In the genomic region with DNA sequence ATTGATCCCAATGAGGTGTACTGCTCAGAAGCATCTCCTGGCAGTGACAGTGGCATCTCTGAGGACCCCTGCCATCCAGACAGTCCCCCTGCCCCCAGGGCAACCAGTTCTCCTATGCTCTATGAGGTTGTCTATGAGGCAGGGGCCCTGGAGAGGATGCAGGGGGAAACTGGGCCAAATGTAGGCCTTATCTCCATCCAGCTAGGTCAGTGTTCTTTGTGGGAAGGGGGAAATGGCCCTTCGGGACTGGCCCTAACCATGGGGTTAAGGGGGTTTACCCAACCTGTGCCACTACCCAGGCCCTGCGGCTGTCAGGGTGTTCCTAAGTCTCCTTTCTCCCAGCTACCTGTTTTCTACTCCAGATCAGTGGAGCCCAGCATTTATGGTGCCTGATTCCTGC, we compare ENCODE assay signal across 1 cellular context.
TF ChIP-seq lines count a peak whose summit lies in the region.

No MANE protein-coding gene starts in this region.

TF ChIP-seq in neural cell, 6 proteins besides CTCF, POLR2A, EP300 and RAD21:
- TF ChIP-seq, protein P1, sequence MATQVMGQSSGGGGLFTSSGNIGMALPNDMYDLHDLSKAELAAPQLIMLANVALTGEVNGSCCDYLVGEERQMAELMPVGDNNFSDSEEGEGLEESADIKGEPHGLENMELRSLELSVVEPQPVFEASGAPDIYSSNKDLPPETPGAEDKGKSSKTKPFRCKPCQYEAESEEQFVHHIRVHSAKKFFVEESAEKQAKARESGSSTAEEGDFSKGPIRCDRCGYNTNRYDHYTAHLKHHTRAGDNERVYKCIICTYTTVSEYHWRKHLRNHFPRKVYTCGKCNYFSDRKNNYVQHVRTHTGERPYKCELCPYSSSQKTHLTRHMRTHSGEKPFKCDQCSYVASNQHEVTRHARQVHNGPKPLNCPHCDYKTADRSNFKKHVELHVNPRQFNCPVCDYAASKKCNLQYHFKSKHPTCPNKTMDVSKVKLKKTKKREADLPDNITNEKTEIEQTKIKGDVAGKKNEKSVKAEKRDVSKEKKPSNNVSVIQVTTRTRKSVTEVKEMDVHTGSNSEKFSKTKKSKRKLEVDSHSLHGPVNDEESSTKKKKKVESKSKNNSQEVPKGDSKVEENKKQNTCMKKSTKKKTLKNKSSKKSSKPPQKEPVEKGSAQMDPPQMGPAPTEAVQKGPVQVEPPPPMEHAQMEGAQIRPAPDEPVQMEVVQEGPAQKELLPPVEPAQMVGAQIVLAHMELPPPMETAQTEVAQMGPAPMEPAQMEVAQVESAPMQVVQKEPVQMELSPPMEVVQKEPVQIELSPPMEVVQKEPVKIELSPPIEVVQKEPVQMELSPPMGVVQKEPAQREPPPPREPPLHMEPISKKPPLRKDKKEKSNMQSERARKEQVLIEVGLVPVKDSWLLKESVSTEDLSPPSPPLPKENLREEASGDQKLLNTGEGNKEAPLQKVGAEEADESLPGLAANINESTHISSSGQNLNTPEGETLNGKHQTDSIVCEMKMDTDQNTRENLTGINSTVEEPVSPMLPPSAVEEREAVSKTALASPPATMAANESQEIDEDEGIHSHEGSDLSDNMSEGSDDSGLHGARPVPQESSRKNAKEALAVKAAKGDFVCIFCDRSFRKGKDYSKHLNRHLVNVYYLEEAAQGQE (IDR thresholded peaks at IDR 0.05; ENCODE audit: borderline replicate concordance), result no peak
- TF ChIP-seq TAF1 (IDR thresholded peaks at IDR 0.05; ENCODE audit: low read depth), result no peak
- TF ChIP-seq MXI1 (conservative IDR thresholded peaks at IDR 0.05; ENCODE audit: poor library complexity, severe bottlenecking), result no peak
- no peak for TF ChIP-seq POLR2AphosphoS5 (IDR thresholded peaks at IDR 0.05)
- TF ChIP-seq EZH2 (IDR thresholded peaks at IDR 0.05; ENCODE audit: borderline replicate concordance, insufficient read depth, low read length, poor library complexity, severe bottlenecking), result no peak
- TF ChIP-seq SMC3 (conservative IDR thresholded peaks at IDR 0.05; ENCODE audit: poor library complexity), result no peak
